8 cellular contexts compared by ENCODE assay signal in genomic region chr5:77076961-77077820, GRCh38. TPM values are rescaled to one million over a fixed set of nuclear protein-coding genes. Genes with fewer than 3 reads are reported as not detected.
DNase-seq lines count a peak whose midpoint lies in the region; ATAC-seq and TF ChIP-seq lines count a peak whose summit lies in the region.

No MANE protein-coding gene starts in this region.

- TF ChIP-seq CTCF in ovary (IDR thresholded peaks at IDR 0.05), result peak; percentile 28 to 70 (median 69)

- peak overlapping the region; percentile 63 to 65 for H3K27ac ChIP-seq in ovary

- TF ChIP-seq POLR2A in ovary (IDR thresholded peaks at IDR 0.05), result no peak

- no peaks in the 10 kb centered on the region for H3K27me3 ChIP-seq in ovary

- no peak overlapping the region for H3K27ac Mint-ChIP-seq in activated naive CD8-positive, alpha-beta T cell

- peak overlapping the region; percentile 50 for H3K4me3 ChIP-seq in ovary

- no peaks in the 10 kb centered on the region for H3K9me3 ChIP-seq in ovary

- peaks cover 10% of the 10 kb centered on the region for H3K4me1 Mint-ChIP-seq in activated naive CD8-positive, alpha-beta T cell (ENCODE audit: low read depth)

- DNase-seq in OCI-M2 (lab: John Stamatoyannopoulos, UW; ENCODE audit: unreplicated experiment) (peak; percentile 25), Right ventricle myocardium superior (peak; percentile 85), ovary (peak; percentile 57 to 84 (median 73)), ureter (ENCODE audit: low spot score) (peak; percentile 63), DMS153 (lab: John Stamatoyannopoulos, UW) (no peak)

- peaks cover 5% of the 10 kb centered on the region for H3K36me3 Mint-ChIP-seq in activated naive CD8-positive, alpha-beta T cell

- H3K36me3 ChIP-seq in ovary, result no peaks in the 10 kb centered on the region

- H3K4me3 Mint-ChIP-seq in activated naive CD8-positive, alpha-beta T cell, result peak overlapping the region; percentile 78

- H3K27me3 Mint-ChIP-seq in activated naive CD8-positive, alpha-beta T cell, result no peaks in the 10 kb centered on the region

- no peaks in the 10 kb centered on the region for H3K4me1 ChIP-seq in ovary (ENCODE audit: insufficient read depth)

- peak; percentile 67 for ATAC-seq in GM18858 (IDR thresholded peaks at IDR 0.05; ENCODE audit: unreplicated experiment)
- ATAC-seq in HG02981 (IDR thresholded peaks at IDR 0.05; ENCODE audit: unreplicated experiment), result peak; percentile 87
- peak; percentile 90 for ATAC-seq in Right ventricle myocardium superior (ENCODE audit: poor library complexity)

- intact Hi-C loops in Right ventricle myocardium superior (cut with DNase I), result no loop called here
- intact Hi-C loops in ovary (cut with DNase I), result no loop called here

- no peaks in the 10 kb centered on the region for H3K9me3 Mint-ChIP-seq in activated naive CD8-positive, alpha-beta T cell (ENCODE audit: low read depth)

- TF ChIP-seq EP300 in ovary (IDR thresholded peaks at IDR 0.05), result no peak

- 6% methylated on average over 61 to 102 of the region's 102 CpGs for WGBS in ovary, 3 donors

RNA-seq across cellular contexts. Expression of gene ZBED3, which starts 9.9 kb away (rescaled TPM):
- total RNA-seq in Right ventricle myocardium superior (3.8 TPM), ovary (10 to 100 TPM in 5 of 7 donors, 1 to 10 TPM in 2; 5.7 to 19.7 (median 15.3) TPM), ureter (14.7 TPM)
- 10 to 100 TPM in 1 of 2 donors, 1 to 10 TPM in 1; 4.3 to 23.9 TPM for polyA plus RNA-seq in ovary

RNA-seq across cellular contexts. Expression of gene AGGF1, which starts 47.0 kb away (rescaled TPM):
- total RNA-seq in Right ventricle myocardium superior (16.0 TPM), ovary (10 to 100 TPM; 12.6 to 22.8 (median 16.9) TPM), ureter (17.4 TPM)
- polyA plus RNA-seq in ovary, result 10 to 100 TPM in 1 of 2 donors, 1 to 10 TPM in 1; 9.0 to 15.5 TPM
